In the genomic region with DNA sequence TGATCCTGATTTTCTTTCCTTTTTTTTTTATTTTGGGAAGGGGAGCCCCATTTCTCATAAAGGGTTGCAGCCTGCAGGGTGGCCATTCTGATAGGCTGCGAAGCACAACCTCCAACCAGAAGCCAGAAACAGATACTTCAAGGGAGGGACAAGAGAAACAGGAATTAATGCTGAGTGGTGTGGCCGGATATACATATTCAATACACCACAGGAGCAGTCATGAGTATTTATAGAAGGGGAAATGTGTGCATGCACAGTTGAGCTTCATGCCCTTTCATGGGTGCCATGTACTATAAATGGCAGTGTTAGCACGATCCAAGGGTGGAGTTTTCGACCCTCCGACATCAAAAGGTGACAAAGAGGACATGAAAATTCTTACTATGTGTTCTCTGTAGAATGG, we compare ENCODE assay signal across 23 cellular contexts.
DNase-seq lines count a peak whose midpoint lies in the region; ATAC-seq and TF ChIP-seq lines count a peak whose summit lies in the region.
"Had no signal": no experiment of that assay in that cellular context is flagged by ENCODE, and none has a peak within 500 bp of the region (broad histone marks: within the 10 kb centered on the region; RNA-seq: fewer than 3 reads in every experiment).

No MANE protein-coding gene starts in this region.

- H3K4me3 Mint-ChIP-seq in WTC11: no peak overlapping the region
- H3K4me3 Mint-ChIP-seq: CD4-positive, alpha-beta T cell; T-cell had no signal

- H3K79me2 ChIP-seq in MM.1S (ENCODE audit: low read length): no peaks in the 10 kb centered on the region

- H3K36me3 ChIP-seq in BLaER1 treated with 17β-estradiol and CSF1 and Interleukin-3, amounts not matched to agents 10 nM and 100 nM: no peaks in the 10 kb centered on the region
- no peaks in the 10 kb centered on the region for H3K36me3 ChIP-seq in MM.1S (replicated peaks; ENCODE audit: insufficient read depth, low read length)
- H3K36me3 ChIP-seq: HAP-1, Peyer's patch, SJCRH30 had no signal

- ATAC-seq in GM18868 (IDR thresholded peaks at IDR 0.05; ENCODE audit: unreplicated experiment) (peak; percentile 78), foreskin keratinocyte (no peak), GM21423 (IDR thresholded peaks at IDR 0.05; ENCODE audit: unreplicated experiment) (no peak), WTC11 (no peak)
- ATAC-seq: HepG2, K562, SK-N-SH treated with all-trans-retinoic acid at 6 μM for 48 hours, T-cell had no signal

- peak overlapping the region; percentile 16 to 77 (median 61) for H3K4me2 ChIP-seq in BLaER1 treated with 17β-estradiol and CSF1 and Interleukin-3, amounts not matched to agents 10 nM and 100 nM
- no peak overlapping the region for H3K4me2 ChIP-seq in MM.1S (ENCODE audit: low read depth, low read length)

- H3K27me3 Mint-ChIP-seq in WTC11 (ENCODE audit: low read depth): peaks cover 73% of the 10 kb centered on the region
- H3K27me3 Mint-ChIP-seq: CD4-positive, alpha-beta T cell; T-cell had no signal

- no peaks in the 10 kb centered on the region for H4K20me1 ChIP-seq in BLaER1 treated with 17β-estradiol and CSF1 and Interleukin-3, amounts not matched to agents 10 nM and 100 nM
- H4K20me1 ChIP-seq in MM.1S (ENCODE audit: insufficient read depth, low read length): no peaks in the 10 kb centered on the region

- H3K4me1 ChIP-seq in BLaER1 treated with 17β-estradiol and CSF1 and Interleukin-3, amounts not matched to agents 10 nM and 100 nM: peaks cover 13 to 48% (median 28%) of the 10 kb centered on the region in 10 experiments
- no peaks in the 10 kb centered on the region for H3K4me1 ChIP-seq in MM.1S (ENCODE audit: low read length)
- peaks cover 41% of the 10 kb centered on the region for H3K4me1 ChIP-seq in foreskin keratinocyte
- H3K4me1 ChIP-seq: HAP-1, Peyer's patch, SJCRH30 had no signal

- H3K9ac ChIP-seq in BLaER1 treated with 17β-estradiol and CSF1 and Interleukin-3, amounts not matched to agents 10 nM and 100 nM: no peak overlapping the region
- H3K9ac ChIP-seq in MM.1S (ENCODE audit: low read length): no peak overlapping the region

- H3K9me3 Mint-ChIP-seq in WTC11: peaks cover 23% of the 10 kb centered on the region
- H3K9me3 Mint-ChIP-seq: CD4-positive, alpha-beta T cell had no signal

- H3K27ac Mint-ChIP-seq in WTC11: no peak overlapping the region
- H3K27ac Mint-ChIP-seq: CD4-positive, alpha-beta T cell; T-cell had no signal

- no peaks in the 10 kb centered on the region for H3K9me2 ChIP-seq in MM.1S (replicated peaks; ENCODE audit: insufficient read depth, low read length)

- POLR2A ChIA-PET in WTC11 (lab: Charles Lee): no interaction called here

- no peak for TF ChIP-seq CTCF in MM.1S (IDR thresholded peaks at IDR 0.05; ENCODE audit: low read length)
- no peak for TF ChIP-seq CTCF in foreskin keratinocyte (conservative IDR thresholded peaks at IDR 0.05)
- TF ChIP-seq CTCF in WTC11 (IDR thresholded peaks at IDR 0.05): no peak

- peak; percentile 37 for DNase-seq in MM.1S
- DNase-seq in foreskin keratinocyte: no peak
- DNase-seq in HK-2 (ENCODE audit: unreplicated experiment): no peak
- DNase-seq in WTC11 (ENCODE audit: low spot score): no peak
- no peak for DNase-seq in COLO829 (ENCODE audit: low spot score)
- DNase-seq: 8988T; Caco-2; CD4-positive, alpha-beta T cell; GOT3; Kasumi-1; NCI-H2029; NCI-H446 treated with DMSO at 0.1 percent for 48 hours; NCI-H526 treated with DMSO at 0.1 percent for 48 hours; Peyer's patch; SJCRH30; T-cell had no signal

- H3F3A ChIP-seq in MM.1S (ENCODE audit: insufficient read depth, low read length): no peaks in the 10 kb centered on the region

- peaks cover 0 to 16% (median 10%) of the 10 kb centered on the region in 11 experiments; a peak in 14 of 22 replicates for H3K9me3 ChIP-seq in BLaER1 treated with 17β-estradiol and CSF1 and Interleukin-3, amounts not matched to agents 10 nM and 100 nM (replicated peaks in 1 of 11)
- H3K9me3 ChIP-seq in MM.1S (replicated peaks; ENCODE audit: insufficient read depth, low read length): no peaks in the 10 kb centered on the region
- H3K9me3 ChIP-seq: HAP-1, Peyer's patch, SJCRH30 had no signal

- H3K27ac ChIP-seq in BLaER1 treated with 17β-estradiol and CSF1 and Interleukin-3, amounts not matched to agents 10 nM and 100 nM: peak overlapping the region in 1 of 11 experiments; percentile 15; a peak in 1 of 22 replicates
- H3K27ac ChIP-seq in MM.1S (ENCODE audit: low read length): no peak overlapping the region
- peak overlapping the region; percentile 71 for H3K27ac ChIP-seq in foreskin keratinocyte
- H3K27ac ChIP-seq: Peyer's patch, SJCRH30 had no signal

- H2AFZ ChIP-seq in MM.1S (ENCODE audit: low read length): no peak overlapping the region

- H3K36me3 Mint-ChIP-seq in WTC11: peaks cover 5% of the 10 kb centered on the region
- H3K36me3 Mint-ChIP-seq: T-cell had no signal

- H3K4me1 Mint-ChIP-seq in WTC11: peaks cover 6% of the 10 kb centered on the region; the same call in 1 of the 2 replicates
- H3K4me1 Mint-ChIP-seq: T-cell had no signal

- peak overlapping the region in 3 of 10 experiments; percentile 17 to 18 (median 17); a peak in 2 of 20 replicates for H3K4me3 ChIP-seq in BLaER1 treated with 17β-estradiol and CSF1 and Interleukin-3, amounts not matched to agents 10 nM and 100 nM
- no peak overlapping the region for H3K4me3 ChIP-seq in MM.1S (ENCODE audit: low read length)
- H3K4me3 ChIP-seq: HAP-1, K562, Peyer's patch, SJCRH30 had no signal

- CTCF ChIA-PET in WTC11 (lab: Charles Lee): no interaction called here

- no peaks in the 10 kb centered on the region for H3K27me3 ChIP-seq in BLaER1 treated with 17β-estradiol and CSF1 and Interleukin-3, amounts not matched to agents 10 nM and 100 nM
- H3K27me3 ChIP-seq in MM.1S (replicated peaks; ENCODE audit: insufficient read depth, low read length): no peaks in the 10 kb centered on the region
- H3K27me3 ChIP-seq in foreskin keratinocyte: no peaks in the 10 kb centered on the region
- H3K27me3 ChIP-seq: Peyer's patch, SJCRH30 had no signal

TF ChIP-seq in WTC11, 78 proteins besides CTCF, POLR2A, EP300 and RAD21:
- TF ChIP-seq, protein P1, sequence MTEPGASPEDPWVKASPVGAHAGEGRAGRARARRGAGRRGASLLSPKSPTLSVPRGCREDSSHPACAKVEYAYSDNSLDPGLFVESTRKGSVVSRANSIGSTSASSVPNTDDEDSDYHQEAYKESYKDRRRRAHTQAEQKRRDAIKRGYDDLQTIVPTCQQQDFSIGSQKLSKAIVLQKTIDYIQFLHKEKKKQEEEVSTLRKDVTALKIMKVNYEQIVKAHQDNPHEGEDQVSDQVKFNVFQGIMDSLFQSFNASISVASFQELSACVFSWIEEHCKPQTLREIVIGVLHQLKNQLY (CRISPR knock-in tag; IDR thresholded peaks at IDR 0.05): no peak
- TF ChIP-seq CREB1 (CRISPR knock-in tag; IDR thresholded peaks at IDR 0.05) (no peak), JUN (CRISPR knock-in tag; IDR thresholded peaks at IDR 0.05) (no peak), MYBL2 (CRISPR knock-in tag; IDR thresholded peaks at IDR 0.05) (no peak)
- TF ChIP-seq, protein P2, sequence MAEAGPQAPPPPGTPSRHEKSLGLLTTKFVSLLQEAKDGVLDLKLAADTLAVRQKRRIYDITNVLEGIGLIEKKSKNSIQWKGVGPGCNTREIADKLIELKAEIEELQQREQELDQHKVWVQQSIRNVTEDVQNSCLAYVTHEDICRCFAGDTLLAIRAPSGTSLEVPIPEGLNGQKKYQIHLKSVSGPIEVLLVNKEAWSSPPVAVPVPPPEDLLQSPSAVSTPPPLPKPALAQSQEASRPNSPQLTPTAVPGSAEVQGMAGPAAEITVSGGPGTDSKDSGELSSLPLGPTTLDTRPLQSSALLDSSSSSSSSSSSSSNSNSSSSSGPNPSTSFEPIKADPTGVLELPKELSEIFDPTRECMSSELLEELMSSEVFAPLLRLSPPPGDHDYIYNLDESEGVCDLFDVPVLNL (CRISPR knock-in tag; IDR thresholded peaks at IDR 0.05; ENCODE audit: borderline replicate concordance, low read depth): no peak
